Comparison of ENCODE assay signal across 12 cellular contexts in the genomic region with DNA sequence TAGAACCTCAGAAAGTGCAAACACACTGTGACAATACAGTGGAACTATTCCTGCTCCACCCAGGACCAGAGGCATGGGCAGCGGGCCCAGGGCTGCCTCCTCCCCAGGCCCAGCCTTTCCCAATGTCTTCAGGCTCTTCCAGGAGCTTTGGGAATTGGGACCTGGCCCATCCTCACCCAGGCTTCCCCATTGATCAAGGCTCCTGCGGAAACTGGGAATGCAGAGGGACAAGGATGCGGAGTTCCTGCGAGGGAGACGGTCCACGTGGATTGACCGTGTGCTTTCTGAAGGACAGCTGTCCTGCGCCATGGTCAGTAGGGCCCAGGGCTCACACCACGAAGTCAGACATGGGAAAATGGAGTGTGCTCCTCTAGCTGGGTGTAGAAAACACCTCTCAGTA.
"Had no signal": no experiment of that assay in that cellular context is flagged by ENCODE, and none has a peak within 500 bp of the region (broad histone marks: within the 10 kb centered on the region; RNA-seq: fewer than 3 reads in every experiment).

No MANE protein-coding gene starts in this region.

- H3K27me3 ChIP-seq: sigmoid colon, spleen, uterus had no signal

- H3K36me3 ChIP-seq: sigmoid colon, uterus had no signal

- DNase-seq: activated CD4-positive, alpha-beta T cell treated with anti-CD3 and anti-CD28 coated beads, Interleukin-2, amount 50 U/mL, for 48 hours; activated CD4-positive, CD25-positive, alpha-beta regulatory T cell treated with anti-CD3 and anti-CD28 coated beads, Interleukin-2, amount 50 U/mL, for 72 hours; activated naive CD4-positive, alpha-beta T cell treated with anti-CD3 and anti-CD28 coated beads for 36 hours; activated naive CD8-positive, alpha-beta T cell treated with anti-CD3 and anti-CD28 coated beads, Interleukin-2, amount 50 U/mL, for 24 hours; activated T-cell treated with anti-CD3 and anti-CD28 coated beads, Interleukin-2, amount 50 U/mL, for 1 hour; sigmoid colon; spleen; stimulated activated CD4-positive, alpha-beta T cell treated with anti-CD3 and anti-CD28 coated beads, Interleukin-2, amount 100 ng/mL, for 24 hours; uterus had no signal

- H3K27ac ChIP-seq: sigmoid colon, spleen, tibial artery, uterus had no signal

- H3K9me3 ChIP-seq: sigmoid colon, spleen, tibial artery, uterus had no signal

- ATAC-seq: activated CD8-positive, alpha-beta memory T cell treated with anti-CD3 and anti-CD28 coated beads, Interleukin-2, amount 10 ng/mL, durations not matched to agents 7 days and 5 days; activated naive CD8-positive, alpha-beta T cell treated with anti-CD3 and anti-CD28 coated beads, Interleukin-2, amount 50 U/mL, for 24 hours; stimulated activated memory B cell treated with anti-CD40 and anti-IgM and Interleukin-4, amounts not matched to agents 10 μg/mL and 1 μg/mL and 100 μg/mL, for 72 hours had no signal

- H3K4me1 ChIP-seq: spleen, tibial artery, uterus had no signal

- H3K4me3 ChIP-seq: sigmoid colon, spleen, tibial artery, uterus had no signal
